10 cellular contexts compared by ENCODE assay signal in the genomic region with DNA sequence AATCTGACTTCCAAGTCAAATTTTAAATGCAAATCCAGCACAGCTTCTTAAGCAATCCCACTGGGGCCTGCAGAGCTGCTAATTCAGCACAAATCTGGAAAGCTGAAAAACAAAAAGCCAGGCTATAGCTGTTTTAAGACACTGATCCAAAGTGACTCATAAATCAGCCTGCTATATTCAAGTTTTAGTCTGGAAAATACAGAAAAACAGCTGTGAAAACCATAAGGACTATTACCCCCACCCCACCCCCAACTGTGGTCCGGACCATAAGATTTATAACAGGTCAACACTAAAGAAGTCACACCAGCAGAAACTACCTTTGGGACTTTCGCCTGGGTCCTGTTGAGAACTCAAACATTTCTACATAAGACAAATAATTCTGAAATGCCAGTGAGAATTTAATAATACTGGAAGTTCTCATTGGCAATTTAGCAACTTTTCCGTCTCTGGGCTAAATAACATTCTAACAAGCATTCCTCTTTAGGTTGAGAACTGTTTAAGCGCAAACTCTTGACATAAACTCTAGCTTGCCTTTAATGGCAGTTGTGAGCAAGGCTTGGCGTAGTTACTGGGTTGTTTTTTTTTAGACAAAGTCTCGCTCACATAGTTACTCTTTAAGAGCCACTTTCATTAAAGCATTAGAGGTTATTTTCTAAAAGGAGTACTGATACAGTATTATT. TPM values are rescaled to one million over a fixed set of nuclear protein-coding genes. Genes with fewer than 3 reads are reported as not detected.
DNase-seq lines count a peak whose midpoint lies in the region; ATAC-seq and TF ChIP-seq lines count a peak whose summit lies in the region.
"Had no signal": no experiment of that assay in that cellular context is flagged by ENCODE, and none has a peak within 500 bp of the region (broad histone marks: within the 10 kb centered on the region; RNA-seq: fewer than 3 reads in every experiment).

No MANE protein-coding gene starts in this region.

- H3K4me3 Mint-ChIP-seq in nephron progenitor cell = peak overlapping the region; percentile 94
- H3K4me3 Mint-ChIP-seq in stimulated activated effector memory CD8-positive, alpha-beta T cell treated with anti-CD3 and anti-CD28 coated beads, Interleukin-12 subunit alpha, Interleukin-12 subunit beta, amount 100 ng/mL, for 72 hours = no peak overlapping the region
- no peak overlapping the region for H3K4me3 Mint-ChIP-seq in activated naive CD8-positive, alpha-beta T cell treated with anti-CD3 and anti-CD28 coated beads for 36 hours

- peak; percentile 57 for DNase-seq in M059J (ENCODE audit: low read depth)
- peak; percentile 43 for DNase-seq in epithelial cell of proximal tubule (ENCODE audit: low read depth)
- peak; percentile 50 for DNase-seq in nephron progenitor cell
- no peak for DNase-seq in stimulated activated effector memory CD8-positive, alpha-beta T cell treated with anti-CD3 and anti-CD28 coated beads, Interleukin-12 subunit alpha, Interleukin-12 subunit beta, amount 100 ng/mL, for 72 hours (ENCODE audit: low spot score in 2 of 2)
- no peak for DNase-seq in activated naive CD8-positive, alpha-beta T cell treated with anti-CD3 and anti-CD28 coated beads for 36 hours
- DNase-seq in GM13976 (ENCODE audit: low spot score) = no peak
- DNase-seq: NCI-H1105 treated with DMSO at 0.1 percent for 48 hours had no signal

- ATAC-seq in stimulated activated effector memory CD8-positive, alpha-beta T cell treated with anti-CD3 and anti-CD28 coated beads, Interleukin-12 subunit alpha, Interleukin-12 subunit beta, amount 100 ng/mL, for 72 hours = no peak
- ATAC-seq in GM18907 (IDR thresholded peaks at IDR 0.05; ENCODE audit: unreplicated experiment) = no peak

- peaks cover 4% of the 10 kb centered on the region; the same call in 1 of the 2 replicates for H3K36me3 ChIP-seq in ACC112 (ENCODE audit: insufficient read depth, low read length)

- peak overlapping the region; percentile 88 for H3K4me3 ChIP-seq in ACC112 (ENCODE audit: low read depth, low read length)
- H3K4me3 ChIP-seq in epithelial cell of proximal tubule (ENCODE audit: low read depth, low read length) = peak overlapping the region; percentile 88

- TF ChIP-seq CTCF in epithelial cell of proximal tubule (conservative IDR thresholded peaks at IDR 0.05; ENCODE audit: low read depth, low read length) (no peak), nephron progenitor cell (IDR thresholded peaks at IDR 0.05) (no peak), GM13976 (IDR thresholded peaks at IDR 0.05; ENCODE audit: borderline replicate concordance, control extremely low read depth, extremely low read depth, insufficient read depth, missing control alignments) (no peak)

- H3K27ac ChIP-seq in ACC112 (ENCODE audit: low read depth, low read length) = peak overlapping the region; percentile 53

- peaks cover 58% of the 10 kb centered on the region for H3K4me1 Mint-ChIP-seq in nephron progenitor cell
- no peaks in the 10 kb centered on the region for H3K4me1 Mint-ChIP-seq in stimulated activated effector memory CD8-positive, alpha-beta T cell treated with anti-CD3 and anti-CD28 coated beads, Interleukin-12 subunit alpha, Interleukin-12 subunit beta, amount 100 ng/mL, for 72 hours
- peaks cover 5% of the 10 kb centered on the region for H3K4me1 Mint-ChIP-seq in activated naive CD8-positive, alpha-beta T cell treated with anti-CD3 and anti-CD28 coated beads for 36 hours

- H3K4me1 ChIP-seq in ACC112 (ENCODE audit: control insufficient read depth, insufficient read depth, low read length, unreplicated experiment) = peaks cover 36% of the 10 kb centered on the region

- peaks cover 4% of the 10 kb centered on the region for H3K9me3 Mint-ChIP-seq in nephron progenitor cell
- H3K9me3 Mint-ChIP-seq in stimulated activated effector memory CD8-positive, alpha-beta T cell treated with anti-CD3 and anti-CD28 coated beads, Interleukin-12 subunit alpha, Interleukin-12 subunit beta, amount 100 ng/mL, for 72 hours = no peaks in the 10 kb centered on the region
- peaks cover 4% of the 10 kb centered on the region for H3K9me3 Mint-ChIP-seq in activated naive CD8-positive, alpha-beta T cell treated with anti-CD3 and anti-CD28 coated beads for 36 hours

- peaks cover 19% of the 10 kb centered on the region for H3K36me3 Mint-ChIP-seq in nephron progenitor cell (ENCODE audit: low read depth)
- H3K36me3 Mint-ChIP-seq in stimulated activated effector memory CD8-positive, alpha-beta T cell treated with anti-CD3 and anti-CD28 coated beads, Interleukin-12 subunit alpha, Interleukin-12 subunit beta, amount 100 ng/mL, for 72 hours = no peaks in the 10 kb centered on the region
- H3K36me3 Mint-ChIP-seq in activated naive CD8-positive, alpha-beta T cell treated with anti-CD3 and anti-CD28 coated beads for 36 hours = peaks cover 3% of the 10 kb centered on the region

- peak overlapping the region; percentile 49 for H2AFZ ChIP-seq in ACC112 (ENCODE audit: low read length, unreplicated experiment)

- in situ Hi-C loops in GM13976 (cut with MboI; ENCODE audit: low sequenced_read_pairs, unreplicated experiment) = no loop called here

- H3K79me2 ChIP-seq in ACC112 (ENCODE audit: control insufficient read depth, insufficient read depth, low read length, unreplicated experiment) = peaks cover 64% of the 10 kb centered on the region

- H3K27me3 ChIP-seq in ACC112 (ENCODE audit: insufficient read depth, low read length) = no peaks in the 10 kb centered on the region

- no peaks in the 10 kb centered on the region for H3K27me3 Mint-ChIP-seq in nephron progenitor cell (ENCODE audit: low read depth, poor library complexity)
- H3K27me3 Mint-ChIP-seq in activated naive CD8-positive, alpha-beta T cell treated with anti-CD3 and anti-CD28 coated beads for 36 hours = peaks cover 42% of the 10 kb centered on the region

- peak overlapping the region; percentile 100 for H3K27ac Mint-ChIP-seq in nephron progenitor cell
- H3K27ac Mint-ChIP-seq in stimulated activated effector memory CD8-positive, alpha-beta T cell treated with anti-CD3 and anti-CD28 coated beads, Interleukin-12 subunit alpha, Interleukin-12 subunit beta, amount 100 ng/mL, for 72 hours = no peak overlapping the region
- no peak overlapping the region for H3K27ac Mint-ChIP-seq in activated naive CD8-positive, alpha-beta T cell treated with anti-CD3 and anti-CD28 coated beads for 36 hours

RNA-seq across cellular contexts. Expression of gene LRIG3, which starts 3.3 kb away (rescaled TPM):
- total RNA-seq in M059J (2014; rRNA removed; shearing (Covaris generic)) = 25.9 and 32.6 TPM in 2 replicates
- 12.6 and 25.5 TPM in 2 replicates for total RNA-seq in epithelial cell of proximal tubule
- total RNA-seq in activated naive CD8-positive, alpha-beta T cell treated with anti-CD3 and anti-CD28 coated beads for 36 hours = not detected
- total RNA-seq: activated CD8-positive, alpha-beta memory T cell treated with anti-CD3 and anti-CD28 coated beads for 36 hours had no signal

Comparison
In these comparisons a context has a peak if more than half of its experiments do, and no peak if none do; other contexts are left out.
1. DNase-seq: peak in M059J (single experiment), epithelial cell of proximal tubule (single experiment) and nephron progenitor cell (single experiment); none in stimulated activated effector memory CD8-positive, alpha-beta T cell treated with anti-CD3 and anti-CD28 coated beads, Interleukin-12 subunit alpha, Interleukin-12 subunit beta, amount 100 ng/mL, for 72 hours (0 of 2), activated naive CD8-positive, alpha-beta T cell treated with anti-CD3 and anti-CD28 coated beads for 36 hours (single experiment) and GM13976 (single experiment).
2. RNA of gene LRIG3, which starts 3.3 kb away (total RNA-seq): 25.9 to 32.6 TPM in M059J and 12.6 to 25.5 TPM in epithelial cell of proximal tubule; not detected in activated naive CD8-positive, alpha-beta T cell treated with anti-CD3 and anti-CD28 coated beads for 36 hours; every median in the first group is over 10 times any median in the second.